ENCODE assay signal across 13 cellular contexts in genomic region chr6:158069800-158070195, GRCh38.
DNase-seq lines count a peak whose midpoint lies in the region; ATAC-seq and TF ChIP-seq lines count a peak whose summit lies in the region.
"Had no signal": no experiment of that assay in that cellular context is flagged by ENCODE, and none has a peak within 500 bp of the region (broad histone marks: within the 10 kb centered on the region; RNA-seq: fewer than 3 reads in every experiment).

No MANE protein-coding gene starts in this region.

- POLR2A ChIA-PET in WTC11 (lab: Charles Lee): no interaction called here

- H3K36me3 Mint-ChIP-seq in activated naive CD4-positive, alpha-beta T cell treated with anti-CD3 and anti-CD28 coated beads for 36 hours (ENCODE audit: low read depth): peaks cover 31% of the 10 kb centered on the region
- H3K36me3 Mint-ChIP-seq in WTC11: peaks cover 5% of the 10 kb centered on the region; the same call in 1 of the 2 replicates

- TF ChIP-seq CTCF in WTC11 (IDR thresholded peaks at IDR 0.05) (no peak), fibroblast of mammary gland (conservative IDR thresholded peaks at IDR 0.05; ENCODE audit: control insufficient read depth, insufficient read depth, low read depth, low read length) (no peak)

- no peaks in the 10 kb centered on the region for H3K27me3 Mint-ChIP-seq in activated naive CD4-positive, alpha-beta T cell treated with anti-CD3 and anti-CD28 coated beads for 36 hours (ENCODE audit: low read depth)
- H3K27me3 Mint-ChIP-seq in WTC11 (ENCODE audit: low read depth): no peaks in the 10 kb centered on the region

- CTCF ChIA-PET in activated naive CD4-positive, alpha-beta T cell treated with anti-CD3 and anti-CD28 coated beads for 36 hours (lab: Charles Lee): interaction anchor here (0.6 to 3.8 kb wide), 10 partner anchors 7 to 456 kb away, joined by 3 to 26 read pairs (median 5); partner anchors contain the start of gene SYNJ2
- CTCF ChIA-PET in WTC11 (lab: Charles Lee): interaction anchor here (0.8 to 1.5 kb wide), 3 partner anchors 18 to 144 kb away, joined by 3 read pairs; no protein-coding TSS in a partner anchor

- peak overlapping the region; percentile 82 for H3K27ac Mint-ChIP-seq in activated naive CD4-positive, alpha-beta T cell treated with anti-CD3 and anti-CD28 coated beads for 36 hours
- 0 out of 2 replicates have a peak overlapping the region, but pooled peaks have one; percentile 15 for H3K27ac Mint-ChIP-seq in WTC11

- ATAC-seq in WTC11: no peak
- no peak for ATAC-seq in GM21723 (IDR thresholded peaks at IDR 0.05; ENCODE audit: unreplicated experiment)
- ATAC-seq: Right ventricle myocardium inferior, sciatic nerve had no signal

- H3K4me1 Mint-ChIP-seq in activated naive CD4-positive, alpha-beta T cell treated with anti-CD3 and anti-CD28 coated beads for 36 hours (ENCODE audit: low read depth): peaks cover 26% of the 10 kb centered on the region
- H3K4me1 Mint-ChIP-seq in WTC11: peaks cover 12% of the 10 kb centered on the region

- H3K9me3 Mint-ChIP-seq in activated naive CD4-positive, alpha-beta T cell treated with anti-CD3 and anti-CD28 coated beads for 36 hours: no peaks in the 10 kb centered on the region
- H3K9me3 Mint-ChIP-seq in WTC11: no peaks in the 10 kb centered on the region

- H3K4me3 Mint-ChIP-seq in activated naive CD4-positive, alpha-beta T cell treated with anti-CD3 and anti-CD28 coated beads for 36 hours: no peak overlapping the region
- no peak overlapping the region for H3K4me3 Mint-ChIP-seq in WTC11

- no peak for DNase-seq in activated naive CD4-positive, alpha-beta T cell treated with anti-CD3 and anti-CD28 coated beads for 36 hours
- DNase-seq in activated naive CD4-positive, alpha-beta T cell treated with anti-CD3 and anti-CD28 coated beads, Interleukin-2, amount 50 U/mL, for 16 hours: no peak
- DNase-seq in WTC11 (ENCODE audit: low spot score): no peak
- peak; percentile 44 for DNase-seq in fibroblast of mammary gland (ENCODE audit: low read depth)
- no peak for DNase-seq in NCI-H187 treated with DMSO at 0.1 percent for 48 hours (lab: John Stamatoyannopoulos, UW)
- no peak for DNase-seq in Kasumi-1 (lab: John Stamatoyannopoulos, UW)
- DNase-seq: DND-41, NCI-H1092, testis had no signal

- no peak overlapping the region for H3K4me3 ChIP-seq in fibroblast of mammary gland (ENCODE audit: control insufficient read depth, low read depth, low read length)
- H3K4me3 ChIP-seq: testis had no signal

- intact Hi-C loops in activated naive CD4-positive, alpha-beta T cell treated with anti-CD3 and anti-CD28 coated beads for 36 hours (cut with micrococcal nuclease): loop anchor here (5.0 kb wide), 1 partner anchor 107 kb away; no protein-coding TSS in a partner anchor

- peak overlapping the region; percentile 73 for H3K27ac ChIP-seq in temporal lobe (ENCODE audit: low read depth, low read length)
- H3K27ac ChIP-seq: testis had no signal

TF ChIP-seq in WTC11, 78 proteins besides CTCF, POLR2A, EP300 and RAD21:
- no peak for TF ChIP-seq ZBTB43 (CRISPR knock-in tag; IDR thresholded peaks at IDR 0.05)
- TF ChIP-seq, protein P1, sequence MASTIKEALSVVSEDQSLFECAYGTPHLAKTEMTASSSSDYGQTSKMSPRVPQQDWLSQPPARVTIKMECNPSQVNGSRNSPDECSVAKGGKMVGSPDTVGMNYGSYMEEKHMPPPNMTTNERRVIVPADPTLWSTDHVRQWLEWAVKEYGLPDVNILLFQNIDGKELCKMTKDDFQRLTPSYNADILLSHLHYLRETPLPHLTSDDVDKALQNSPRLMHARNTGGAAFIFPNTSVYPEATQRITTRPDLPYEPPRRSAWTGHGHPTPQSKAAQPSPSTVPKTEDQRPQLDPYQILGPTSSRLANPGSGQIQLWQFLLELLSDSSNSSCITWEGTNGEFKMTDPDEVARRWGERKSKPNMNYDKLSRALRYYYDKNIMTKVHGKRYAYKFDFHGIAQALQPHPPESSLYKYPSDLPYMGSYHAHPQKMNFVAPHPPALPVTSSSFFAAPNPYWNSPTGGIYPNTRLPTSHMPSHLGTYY (CRISPR knock-in tag; IDR thresholded peaks at IDR 0.05): no peak
- TF ChIP-seq NR2C2 (CRISPR knock-in tag; IDR thresholded peaks at IDR 0.05): no peak
- TF ChIP-seq ZNF121 (CRISPR knock-in tag; IDR thresholded peaks at IDR 0.05): no peak
- TF ChIP-seq ZNF232 (CRISPR knock-in tag; IDR thresholded peaks at IDR 0.05): no peak
